In genomic region chr12:45407188-45407850, GRCh38 we compare ENCODE assay signal across 14 cellular contexts.
DNase-seq lines count a peak whose midpoint lies in the region; ATAC-seq and TF ChIP-seq lines count a peak whose summit lies in the region.
"Had no signal": no experiment of that assay in that cellular context is flagged by ENCODE, and none has a peak within 500 bp of the region (broad histone marks: within the 10 kb centered on the region; RNA-seq: fewer than 3 reads in every experiment).

No MANE protein-coding gene starts in this region.

- H3K9me3 ChIP-seq in cardiac muscle cell (ENCODE audit: low read depth) = no peaks in the 10 kb centered on the region
- H3K9me3 ChIP-seq in lower lobe of right lung = no peaks in the 10 kb centered on the region
- H3K9me3 ChIP-seq in Karpas-422 (ENCODE audit: low read length) = no peaks in the 10 kb centered on the region
- H3K9me3 ChIP-seq: Caco-2 had no signal

- no peak overlapping the region for H3K4me3 ChIP-seq in cardiac muscle cell
- no peak overlapping the region for H3K4me3 ChIP-seq in cardiac fibroblast (replicated peaks in 1 of 2; ENCODE audit: low read depth in 2 of 2, low read length in 2 of 2)
- H3K4me3 ChIP-seq in lower lobe of right lung = no peak overlapping the region
- no peak overlapping the region for H3K4me3 ChIP-seq in Karpas-422 (ENCODE audit: low read length)

- no peak overlapping the region for H3K4me2 ChIP-seq in Karpas-422 (ENCODE audit: low read depth, low read length, poor library complexity, severe bottlenecking)

- intact Hi-C loops in cardiac septum (cut with DNase I) (loop anchor here (10.0 kb wide), 1 partner anchor 317 kb away; the partner anchor contains the start of gene ARID2), lower lobe of right lung (cut with DNase I) (no loop called here)

- no peaks in the 10 kb centered on the region for H4K20me1 ChIP-seq in Karpas-422 (ENCODE audit: insufficient read depth, low read depth, low read length)

- no peaks in the 10 kb centered on the region for H3K9me2 ChIP-seq in Karpas-422 (replicated peaks; ENCODE audit: insufficient read depth, low read length)

- H2AFZ ChIP-seq in Karpas-422 (ENCODE audit: low read length) = no peak overlapping the region

- H3K36me3 ChIP-seq in cardiac muscle cell (peaks cover 63% of the 10 kb centered on the region), lower lobe of right lung (peaks cover 88% of the 10 kb centered on the region), Karpas-422 (ENCODE audit: insufficient read depth, low read length) (no peaks in the 10 kb centered on the region)

- no peaks in the 10 kb centered on the region for H3K27me3 ChIP-seq in cardiac muscle cell
- H3K27me3 ChIP-seq in lower lobe of right lung (ENCODE audit: low read depth) = no peaks in the 10 kb centered on the region
- H3K27me3 ChIP-seq in Karpas-422 (ENCODE audit: low read length) = no peaks in the 10 kb centered on the region

- H3K27ac ChIP-seq in cardiac muscle cell (peak overlapping the region; percentile 6), lower lobe of right lung (no peak overlapping the region), Karpas-422 (ENCODE audit: low read length) (no peak overlapping the region)

- H3K4me1 ChIP-seq in cardiac muscle cell (ENCODE audit: low read depth) = no peaks in the 10 kb centered on the region
- no peaks in the 10 kb centered on the region for H3K4me1 ChIP-seq in lower lobe of right lung
- no peaks in the 10 kb centered on the region for H3K4me1 ChIP-seq in Karpas-422 (ENCODE audit: low read length)
- H3K4me1 ChIP-seq: Caco-2 had no signal

- H3K9ac ChIP-seq in Karpas-422 (ENCODE audit: low read length) = no peak overlapping the region

- peak; percentile 92 to 97 for ATAC-seq in lower lobe of right lung
- no peak for ATAC-seq in HG02798 (IDR thresholded peaks at IDR 0.05; ENCODE audit: poor library complexity, unreplicated experiment)

- no peak for TF ChIP-seq CTCF in cardiac muscle cell (IDR thresholded peaks at IDR 0.05; ENCODE audit: low read depth, low read length)
- no peak for TF ChIP-seq CTCF in cardiac fibroblast (IDR thresholded peaks at IDR 0.05; ENCODE audit: low read depth, low read length)
- no peak for TF ChIP-seq CTCF in lower lobe of right lung (IDR thresholded peaks at IDR 0.05)

- H3K79me2 ChIP-seq in Karpas-422 (ENCODE audit: low read length) = no peaks in the 10 kb centered on the region

- DNase-seq in cardiac muscle cell (ENCODE audit: low read depth in 1 of 2, low spot score in 1 of 2) = peak in 1 of 2 donors; percentile 38
- no peak for DNase-seq in cardiac septum (ENCODE audit: low spot score)
- peak; percentile 22 to 57 for DNase-seq in cardiac fibroblast (ENCODE audit: low read depth in 2 of 2)
- DNase-seq in lower lobe of right lung = no peak
- DNase-seq in Karpas-422 = no peak
- no peak for DNase-seq in NOMO-1 treated with DMSO at 0.1 percent for 48 hours (lab: John Stamatoyannopoulos, UW; ENCODE audit: unreplicated experiment)
- DNase-seq in mesenteric fat pad (ENCODE audit: low spot score) = no peak
- DNase-seq: activated naive CD4-positive, alpha-beta T cell treated with Interleukin-2 at 50 U/mL for 16 hours; Caco-2; naive B cell; NCI-H1105; NCI-H446 treated with DMSO at 0.1 percent for 48 hours; substantia nigra had no signal

Comparison
In these comparisons a context has a peak if more than half of its experiments do, and no peak if none do; other contexts are left out.
1. DNase-seq: peak in cardiac fibroblast (2 of 2); none in cardiac septum (single experiment), lower lobe of right lung (single experiment), Karpas-422 (single experiment), NOMO-1 treated with DMSO at 0.1 percent for 48 hours (single experiment) and mesenteric fat pad (single experiment).